26 cellular contexts compared by ENCODE assay signal in the genomic region with DNA sequence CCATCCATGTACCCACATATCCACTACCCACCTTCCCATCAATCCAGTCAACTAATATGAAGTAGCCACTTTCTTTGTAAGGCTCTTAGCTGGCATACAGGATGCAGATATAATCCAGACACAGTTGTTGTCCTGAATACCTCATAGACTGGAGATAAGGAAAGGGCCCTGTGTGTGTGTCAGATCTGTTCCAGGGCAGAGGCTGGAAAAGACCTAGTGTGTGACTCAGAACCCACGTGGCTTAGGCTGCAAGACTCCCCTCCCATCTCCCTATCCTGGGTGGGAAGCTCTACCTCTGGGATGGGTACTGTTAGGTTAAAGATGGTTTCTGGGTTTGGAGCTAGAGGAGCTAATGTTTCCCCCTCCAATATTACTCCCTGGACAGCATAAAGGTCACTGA. TPM values are rescaled to one million over a fixed set of nuclear protein-coding genes. Genes with fewer than 3 reads are reported as not detected.
"Had no signal": no experiment of that assay in that cellular context is flagged by ENCODE, and none has a peak within 500 bp of the region (broad histone marks: within the 10 kb centered on the region; RNA-seq: fewer than 3 reads in every experiment).

No MANE protein-coding gene starts in this region.

- H3K36me3 ChIP-seq: SJCRH30 had no signal

- H3K4me1 ChIP-seq: SJCRH30 had no signal

- FAIRE-seq: RCC 7860 had no signal

- ATAC-seq: Right ventricle myocardium inferior, SK-N-SH treated with all-trans-retinoic acid at 6 μM for 48 hours had no signal

- DNase-seq: KBM-7, MV-4-11, NCI-H1048, NCI-H1105, NCI-H1417, NCI-H1436 treated with DMSO at 0.1 percent for 48 hours, NCI-H1694, NCI-H187 treated with DMSO at 0.1 percent for 48 hours, NCI-H2029 treated with DMSO at 0.1 percent for 48 hours, NCI-H2107, NCI-H2227 treated with DMSO at 0.1 percent for 48 hours, NCI-H446, NCI-H510A, NCI-H524 treated with DMSO at 0.1 percent for 48 hours, NCI-H69, NCI-H774, SHP77 treated with DMSO at 0.1 percent for 48 hours, SJCRH30 had no signal

- H3K27ac ChIP-seq: RWPE1, SJCRH30 had no signal

- H3K4me3 ChIP-seq: SJCRH30 had no signal

- H3K9me3 ChIP-seq: SJCRH30 had no signal

RNA-seq across cellular contexts. Expression of a gene that starts 3.6 kb away (rescaled TPM):
- total RNA-seq: HT1080, LHCN-M2, MCF 10A, Right ventricle myocardium inferior, SJCRH30 had no signal
- polyA plus RNA-seq: IgD-negative memory B cell had no signal

RNA-seq across cellular contexts. Expression of a gene that starts 22.3 kb away (rescaled TPM):
- total RNA-seq: HT1080, LHCN-M2, MCF 10A, Right ventricle myocardium inferior, SJCRH30 had no signal
- polyA plus RNA-seq: IgD-negative memory B cell had no signal

RNA-seq across cellular contexts. Expression of a gene that starts 43.6 kb away (rescaled TPM):
- total RNA-seq: HT1080, LHCN-M2, MCF 10A, Right ventricle myocardium inferior, SJCRH30 had no signal
- polyA plus RNA-seq: IgD-negative memory B cell had no signal
